In the genomic region with DNA sequence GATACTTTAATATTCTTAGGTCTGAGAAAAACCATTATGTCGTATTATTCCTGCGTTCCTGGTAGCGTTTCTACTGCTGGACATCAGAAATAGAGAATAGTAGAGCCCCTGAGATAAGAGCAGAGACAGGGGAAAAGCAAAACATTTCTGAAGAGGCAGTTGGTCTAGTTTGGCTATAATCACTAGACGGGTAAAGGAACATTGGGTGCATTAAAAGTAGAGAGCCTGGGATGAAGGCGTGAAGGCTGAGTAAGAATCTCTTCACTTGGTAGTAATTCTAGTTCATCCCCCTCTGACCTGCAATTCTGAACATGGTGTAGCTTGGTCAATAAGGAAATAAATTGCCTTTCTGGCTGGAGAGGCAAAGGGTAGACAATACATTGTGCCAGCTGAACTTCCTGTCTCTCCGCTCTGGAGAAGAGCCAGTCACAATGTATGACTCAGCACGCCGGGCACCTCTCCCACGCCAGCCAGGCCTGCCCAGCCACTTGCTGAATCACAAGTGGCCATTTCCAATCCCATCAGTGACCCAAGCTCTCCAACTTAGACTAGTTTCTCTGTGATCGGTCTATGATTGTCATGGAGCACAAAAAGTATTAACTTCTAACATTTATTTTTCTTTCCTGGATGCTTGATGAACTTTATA, we compare ENCODE assay signal across 9 cellular contexts.
DNase-seq lines count a peak whose midpoint lies in the region; ATAC-seq, FAIRE-seq and TF ChIP-seq lines count a peak whose summit lies in the region.
"Had no signal": no experiment of that assay in that cellular context is flagged by ENCODE, and none has a peak within 500 bp of the region (broad histone marks: within the 10 kb centered on the region; RNA-seq: fewer than 3 reads in every experiment).

No MANE protein-coding gene starts in this region.

- H3K4me1 ChIP-seq in astrocyte (ENCODE audit: insufficient read depth, low read length), result peaks cover 8% of the 10 kb centered on the region

- intact Hi-C loops in left colon (cut with DNase I, micrococcal nuclease), result no loop called here

- no peaks in the 10 kb centered on the region for H3K36me3 ChIP-seq in astrocyte (ENCODE audit: insufficient read depth, low read length)

- H3K4me1 Mint-ChIP-seq in astrocyte (ENCODE audit: low read depth, unreplicated experiment), result no peaks in the 10 kb centered on the region

- no peak for TF ChIP-seq CTCF in astrocyte (IDR thresholded peaks at IDR 0.05; ENCODE audit: insufficient read depth, low read depth, low read length)

- H4K20me1 ChIP-seq in astrocyte (ENCODE audit: insufficient read depth, low read length), result no peaks in the 10 kb centered on the region

- peak overlapping the region; percentile 39 for H3K27ac ChIP-seq in astrocyte (ENCODE audit: low read depth, low read length)

- H3K36me3 Mint-ChIP-seq in astrocyte (ENCODE audit: low read depth, unreplicated experiment), result no peaks in the 10 kb centered on the region
- no peaks in the 10 kb centered on the region for H3K36me3 Mint-ChIP-seq in activated naive CD4-positive, alpha-beta T cell treated with anti-CD3 and anti-CD28 coated beads, Interleukin-2, amount 50 U/mL, for 72 hours
- H3K36me3 Mint-ChIP-seq: activated naive CD8-positive, alpha-beta T cell had no signal

- peak; percentile 100 for ATAC-seq in left colon
- ATAC-seq in HG03280 (IDR thresholded peaks at IDR 0.05; ENCODE audit: unreplicated experiment), result no peak
- no peak for ATAC-seq in activated naive CD4-positive, alpha-beta T cell treated with anti-CD3 and anti-CD28 coated beads, Interleukin-2, amount 50 U/mL, for 72 hours
- ATAC-seq in activated CD4-positive, CD25-positive, alpha-beta regulatory T cell treated with anti-CD3 and anti-CD28 coated beads, Interleukin-2, amount 50 U/mL, for 24 hours, result no peak

- H3K4me3 Mint-ChIP-seq in astrocyte (ENCODE audit: unreplicated experiment), result no peak overlapping the region
- H3K4me3 Mint-ChIP-seq: activated naive CD8-positive, alpha-beta T cell had no signal

- peak overlapping the region; percentile 28 for H3K4me2 ChIP-seq in astrocyte (ENCODE audit: low read length)

- peak overlapping the region; percentile 41 for H2AFZ ChIP-seq in astrocyte (ENCODE audit: low read depth, low read length)

- H3K27me3 ChIP-seq in astrocyte (ENCODE audit: insufficient read depth, low read length), result no peaks in the 10 kb centered on the region

- peaks cover 2% of the 10 kb centered on the region for H3K9me3 Mint-ChIP-seq in astrocyte (ENCODE audit: unreplicated experiment)
- H3K9me3 Mint-ChIP-seq in activated naive CD4-positive, alpha-beta T cell treated with anti-CD3 and anti-CD28 coated beads, Interleukin-2, amount 50 U/mL, for 72 hours, result no peaks in the 10 kb centered on the region

- DNase-seq in DMS153 treated with DMSO at 0.1 percent for 48 hours (lab: John Stamatoyannopoulos, UW; ENCODE audit: unreplicated experiment) (peak; percentile 73), NCI-H2081 (lab: John Stamatoyannopoulos, UW) (peak; percentile 47 to 72), astrocyte (ENCODE audit: low read depth) (peak; percentile 74), left colon (peak; percentile 80 to 89)
- DNase-seq in activated naive CD4-positive, alpha-beta T cell treated with anti-CD3 and anti-CD28 coated beads, Interleukin-2, amount 50 U/mL, for 72 hours (ENCODE audit: low spot score in 2 of 2), result no peak
- no peak for DNase-seq in stimulated activated CD4-positive, alpha-beta T cell treated with anti-CD3 and anti-CD28 coated beads, Interleukin-12 subunit alpha, Interleukin-12 subunit beta, amount 100 ng/mL, for 4 hours

- H3K4me3 ChIP-seq in astrocyte (ENCODE audit: insufficient read depth, low read depth, low read length), result peak overlapping the region; percentile 11

- H3K79me2 ChIP-seq in astrocyte (ENCODE audit: insufficient read depth, low read length), result no peaks in the 10 kb centered on the region

- no peak for FAIRE-seq in astrocyte (lab: Jason Lieb, UNC)

- H3K9me3 ChIP-seq in astrocyte (ENCODE audit: insufficient read depth, low read depth, low read length), result no peaks in the 10 kb centered on the region

- H3K27me3 Mint-ChIP-seq in astrocyte (ENCODE audit: low read depth, unreplicated experiment), result no peaks in the 10 kb centered on the region
- H3K27me3 Mint-ChIP-seq: activated naive CD8-positive, alpha-beta T cell had no signal

- H3K27ac Mint-ChIP-seq in astrocyte (ENCODE audit: unreplicated experiment), result peak overlapping the region; percentile 13
- H3K27ac Mint-ChIP-seq in activated naive CD4-positive, alpha-beta T cell treated with anti-CD3 and anti-CD28 coated beads, Interleukin-2, amount 50 U/mL, for 72 hours, result no peak overlapping the region
- H3K27ac Mint-ChIP-seq: activated naive CD8-positive, alpha-beta T cell had no signal

- no peak overlapping the region for H3K9ac ChIP-seq in astrocyte (ENCODE audit: low read length)

Comparison
In these comparisons a context has a peak if more than half of its experiments do, and no peak if none do; other contexts are left out.
1. DNase-seq: peak in DMS153 treated with DMSO at 0.1 percent for 48 hours (single experiment), NCI-H2081 (2 of 2), astrocyte (single experiment) and left colon (2 of 2); none in activated naive CD4-positive, alpha-beta T cell treated with anti-CD3 and anti-CD28 coated beads, Interleukin-2, amount 50 U/mL, for 72 hours (0 of 2) and stimulated activated CD4-positive, alpha-beta T cell treated with anti-CD3 and anti-CD28 coated beads, Interleukin-12 subunit alpha, Interleukin-12 subunit beta, amount 100 ng/mL, for 4 hours (single experiment).